1 cellular context compared by ENCODE assay signal in genomic region chr2:26457695-26458364, GRCh38.
A peak's percentile ranks its signal among the peaks of the same experiment; 100 is the strongest.
TF ChIP-seq lines count a peak whose summit lies in the region.

No MANE protein-coding gene starts in this region.

TF ChIP-seq in HepG2, 621 proteins besides CTCF, POLR2A, EP300 and RAD21 (continues in another document):
- no peak for TF ChIP-seq ZNF367 (CRISPR knock-in tag; IDR thresholded peaks at IDR 0.05; ENCODE audit: borderline replicate concordance)
- no peak for TF ChIP-seq ZNF317 (CRISPR knock-in tag; IDR thresholded peaks at IDR 0.05)
- TF ChIP-seq HOXD1 (CRISPR knock-in tag; IDR thresholded peaks at IDR 0.05), result no peak
- TF ChIP-seq PRDM4 (CRISPR knock-in tag; IDR thresholded peaks at IDR 0.05; ENCODE audit: borderline replicate concordance), result no peak
- TF ChIP-seq PATZ1 (CRISPR knock-in tag; IDR thresholded peaks at IDR 0.05), result peak; percentile 87
- no peak for TF ChIP-seq PCBP2 (optimal IDR thresholded peaks at IDR 0.05; ENCODE audit: low read depth, low read length, poor library complexity, severe bottlenecking)
- TF ChIP-seq SIN3B (IDR thresholded peaks at IDR 0.05; ENCODE audit: low read length), result no peak
- TF ChIP-seq TERF1 (CRISPR knock-in tag; IDR thresholded peaks at IDR 0.05), result no peak
- TF ChIP-seq ZNF619 (CRISPR knock-in tag; IDR thresholded peaks at IDR 0.05), result no peak; the same call in 1 of the 2 replicates
- no peak for TF ChIP-seq HMG20A (CRISPR knock-in tag; IDR thresholded peaks at IDR 0.05; ENCODE audit: borderline replicate concordance)
- no peak for TF ChIP-seq ZBTB44 (CRISPR knock-in tag; IDR thresholded peaks at IDR 0.05)
- TF ChIP-seq TFE3 (CRISPR knock-in tag; IDR thresholded peaks at IDR 0.05), result no peak
- TF ChIP-seq NKX3-1 (CRISPR knock-in tag; IDR thresholded peaks at IDR 0.05), result 0 out of 2 replicates have a peak, but pooled peaks have one; percentile 38
- no peak for TF ChIP-seq ZNF556 (CRISPR knock-in tag; IDR thresholded peaks at IDR 0.05; ENCODE audit: borderline replicate concordance)
- 0 out of 2 replicates have a peak, but pooled peaks have one; percentile 5 for TF ChIP-seq POGZ (CRISPR knock-in tag; IDR thresholded peaks at IDR 0.05)
- TF ChIP-seq SKIL (CRISPR knock-in tag; IDR thresholded peaks at IDR 0.05; ENCODE audit: borderline replicate concordance), result no peak
- TF ChIP-seq ZSCAN31 (CRISPR knock-in tag; IDR thresholded peaks at IDR 0.05; ENCODE audit: low read depth), result no peak
- no peak for TF ChIP-seq ARNT2 (CRISPR knock-in tag; IDR thresholded peaks at IDR 0.05; ENCODE audit: low read depth)
- TF ChIP-seq JUNB (CRISPR knock-in tag; IDR thresholded peaks at IDR 0.05; ENCODE audit: borderline replicate concordance), result no peak
- TF ChIP-seq PRDM10 (CRISPR knock-in tag; IDR thresholded peaks at IDR 0.05; ENCODE audit: low read depth), result no peak
- no peak for TF ChIP-seq ZSCAN9 (CRISPR knock-in tag; IDR thresholded peaks at IDR 0.05; ENCODE audit: borderline replicate concordance)
- TF ChIP-seq ZBTB7B (CRISPR knock-in tag; IDR thresholded peaks at IDR 0.05), result no peak
- no peak for TF ChIP-seq DRAP1 (CRISPR knock-in tag; IDR thresholded peaks at IDR 0.05)
- TF ChIP-seq NCOA1 (CRISPR knock-in tag; IDR thresholded peaks at IDR 0.05), result no peak
- no peak for TF ChIP-seq RXRB (CRISPR knock-in tag; IDR thresholded peaks at IDR 0.05; ENCODE audit: borderline replicate concordance)
- 0 out of 2 replicates have a peak, but pooled peaks have one; percentile 7 for TF ChIP-seq HDAC2 (CRISPR knock-in tag; IDR thresholded peaks at IDR 0.05)
- TF ChIP-seq THYN1 (CRISPR knock-in tag; IDR thresholded peaks at IDR 0.05; ENCODE audit: borderline replicate concordance, low read depth), result no peak
- no peak for TF ChIP-seq BRF2 (CRISPR knock-in tag; IDR thresholded peaks at IDR 0.05)
- TF ChIP-seq TFAP4 (IDR thresholded peaks at IDR 0.05; ENCODE audit: borderline replicate concordance, low read depth), result no peak
- TF ChIP-seq RORA (CRISPR knock-in tag; IDR thresholded peaks at IDR 0.05), result no peak
- no peak for TF ChIP-seq KLF11 (CRISPR knock-in tag; IDR thresholded peaks at IDR 0.05)
- peak; percentile 56; the same call in 1 of the 2 replicates for TF ChIP-seq SP5 (CRISPR knock-in tag; IDR thresholded peaks at IDR 0.05; ENCODE audit: borderline replicate concordance, low read depth)
- TF ChIP-seq CHCHD3 (CRISPR knock-in tag; IDR thresholded peaks at IDR 0.05), result no peak
- TF ChIP-seq ZBTB49 (CRISPR knock-in tag; IDR thresholded peaks at IDR 0.05; ENCODE audit: borderline replicate concordance), result no peak
- TF ChIP-seq MYPOP (CRISPR knock-in tag; IDR thresholded peaks at IDR 0.05), result no peak
- no peak for TF ChIP-seq TBX2 (CRISPR knock-in tag; IDR thresholded peaks at IDR 0.05; ENCODE audit: borderline replicate concordance)
- no peak for TF ChIP-seq FOXA3 (CRISPR knock-in tag; IDR thresholded peaks at IDR 0.05)
